In genomic region chr9:16275795-16276624, GRCh38 we compare ENCODE assay signal across 18 cellular contexts.
DNase-seq lines count a peak whose midpoint lies in the region; ATAC-seq and TF ChIP-seq lines count a peak whose summit lies in the region.
"Had no signal": no experiment of that assay in that cellular context is flagged by ENCODE, and none has a peak within 500 bp of the region (broad histone marks: within the 10 kb centered on the region; RNA-seq: fewer than 3 reads in every experiment).

No MANE protein-coding gene starts in this region.

- DNase-seq in DMS79 (lab: John Stamatoyannopoulos, UW) (peak; percentile 89), astrocyte of the hippocampus (ENCODE audit: low read depth, low spot score) (peak; percentile 75), inferior parietal cortex (ENCODE audit: extremely low spot score) (peak; percentile 20), pons (ENCODE audit: low spot score) (peak; percentile 14), colonic mucosa (no peak), NCI-H2227 treated with DMSO at 0.1 percent for 48 hours (lab: John Stamatoyannopoulos, UW) (no peak), NCI-H146 treated with DMSO at 0.1 percent for 48 hours (lab: John Stamatoyannopoulos, UW; ENCODE audit: unreplicated experiment) (no peak)
- DNase-seq: activated CD4-positive, alpha-beta memory T cell treated with anti-CD3 and anti-CD28 coated beads for 36 hours; CD4-positive, alpha-beta memory T cell; EL; esophagus squamous epithelium; naive B cell; NCI-H1930; NCI-H69 had no signal

- H3K9ac ChIP-seq in colonic mucosa (ENCODE audit: low read depth in 2 of 2, low read length in 2 of 2): no peak overlapping the region

- intact Hi-C loops in colonic mucosa (cut with DNase I): no loop called here

- H3K27ac ChIP-seq in colonic mucosa: no peak overlapping the region
- H3K27ac ChIP-seq: coronary artery, esophagus squamous epithelium had no signal

- no peaks in the 10 kb centered on the region for H3K4me1 ChIP-seq in colonic mucosa

- no peak for ATAC-seq in HG02973 (IDR thresholded peaks at IDR 0.05; ENCODE audit: unreplicated experiment)
- ATAC-seq: GM23338, left colon had no signal

- H3K4me3 ChIP-seq in colonic mucosa: no peak overlapping the region
- H3K4me3 ChIP-seq: coronary artery, esophagus squamous epithelium, GM23338 had no signal

- no peaks in the 10 kb centered on the region for H3K27me3 ChIP-seq in colonic mucosa
- H3K27me3 ChIP-seq: esophagus squamous epithelium had no signal

- no peaks in the 10 kb centered on the region for H3K9me3 ChIP-seq in colonic mucosa
- H3K9me3 ChIP-seq: esophagus squamous epithelium had no signal

- no peaks in the 10 kb centered on the region for H3K36me3 ChIP-seq in colonic mucosa
- H3K36me3 ChIP-seq: esophagus squamous epithelium had no signal

- TF ChIP-seq CTCF in colonic mucosa (IDR thresholded peaks at IDR 0.05): no peak

Comparison
In these comparisons a context has a peak if more than half of its experiments do, and no peak if none do; other contexts are left out.
1. DNase-seq: peak in DMS79 (single experiment), astrocyte of the hippocampus (single experiment), inferior parietal cortex (single experiment) and pons (single experiment); none in colonic mucosa (single experiment), NCI-H2227 treated with DMSO at 0.1 percent for 48 hours (single experiment) and NCI-H146 treated with DMSO at 0.1 percent for 48 hours (single experiment).